Comparison of ENCODE assay signal across 11 cellular contexts in genomic region chr7:95476072-95476845, GRCh38. TPM values are rescaled to one million over a fixed set of nuclear protein-coding genes. Genes with fewer than 3 reads are reported as not detected.
DNase-seq lines count a peak whose midpoint lies in the region; ATAC-seq and TF ChIP-seq lines count a peak whose summit lies in the region.
"Had no signal": no experiment of that assay in that cellular context is flagged by ENCODE, and none has a peak within 500 bp of the region (broad histone marks: within the 10 kb centered on the region; RNA-seq: fewer than 3 reads in every experiment).

No MANE protein-coding gene starts in this region.

- H3K9me3 ChIP-seq in KOPT-K1 (ENCODE audit: insufficient read depth, low read length, poor library complexity, severe bottlenecking), result no peaks in the 10 kb centered on the region
- H3K9me3 ChIP-seq in OCI-LY3 (ENCODE audit: insufficient read depth, low read length), result no peaks in the 10 kb centered on the region
- H3K9me3 ChIP-seq in ectodermal cell (ENCODE audit: control insufficient read depth, low read length), result no peaks in the 10 kb centered on the region
- H3K9me3 ChIP-seq in neuron (ENCODE audit: low read length), result no peaks in the 10 kb centered on the region
- no peaks in the 10 kb centered on the region for H3K9me3 ChIP-seq in CD8-positive, alpha-beta T cell (ENCODE audit: low read length)
- H3K9me3 ChIP-seq: testis had no signal

- ATAC-seq in GM19397 (IDR thresholded peaks at IDR 0.05; ENCODE audit: unreplicated experiment), result no peak
- no peak for ATAC-seq in CD8-positive, alpha-beta T cell
- ATAC-seq: activated CD8-positive, alpha-beta T cell treated with anti-CD3 and anti-CD28 coated beads, Interleukin-2, amount 10 ng/mL, durations not matched to agents 7 days and 5 days had no signal

- peak overlapping the region; percentile 42; the same call in 1 of the 2 replicates for H3K4me2 ChIP-seq in OCI-LY3 (ENCODE audit: low read length)

- CTCF ChIA-PET in CD8-positive, alpha-beta T cell (lab: Charles Lee), result interaction anchor here (0.6 to 7.6 kb wide), 31 partner anchors 9 to 1550 kb away, joined by 3 to 88 read pairs (median 4); partner anchors contain the start of genes ASB4, PON2 and PON3

- peaks cover 2% of the 10 kb centered on the region for H3K4me1 Mint-ChIP-seq in CD8-positive, alpha-beta T cell (ENCODE audit: low read depth)

- peak overlapping the region; percentile 59 for H3K27ac ChIP-seq in KOPT-K1 (ENCODE audit: low read depth, low read length, poor library complexity, severe bottlenecking)
- H3K27ac ChIP-seq in OCI-LY3 (ENCODE audit: low read length), result no peak overlapping the region
- peak overlapping the region; percentile 18 for H3K27ac ChIP-seq in ectodermal cell (ENCODE audit: insufficient read depth, low read depth, low read length, poor library complexity, severe bottlenecking)
- H3K27ac ChIP-seq in CD8-positive, alpha-beta T cell (ENCODE audit: low read depth, low read length), result no peak overlapping the region
- H3K27ac ChIP-seq: testis had no signal

- H3K9ac ChIP-seq in OCI-LY3 (ENCODE audit: low read length), result no peak overlapping the region

- H3K27me3 ChIP-seq in OCI-LY3 (ENCODE audit: low read depth, low read length), result peaks cover 3% of the 10 kb centered on the region; the same call in 1 of the 2 replicates
- H3K27me3 ChIP-seq in ectodermal cell (ENCODE audit: control insufficient read depth, insufficient read depth, low read length, poor library complexity, severe bottlenecking), result no peaks in the 10 kb centered on the region
- no peaks in the 10 kb centered on the region for H3K27me3 ChIP-seq in neuron (ENCODE audit: insufficient read depth, low read length)
- no peaks in the 10 kb centered on the region for H3K27me3 ChIP-seq in CD8-positive, alpha-beta T cell (ENCODE audit: insufficient read depth, low read length)
- H3K27me3 ChIP-seq: testis had no signal

- no peak overlapping the region for H3K27ac Mint-ChIP-seq in CD8-positive, alpha-beta T cell
- H3K27ac Mint-ChIP-seq: activated CD8-positive, alpha-beta T cell treated with anti-CD3 and anti-CD28 coated beads, Interleukin-2, amount 10 ng/mL, durations not matched to agents 7 days and 5 days; activated naive CD4-positive, alpha-beta T cell treated with anti-CD3 and anti-CD28 coated beads for 36 hours had no signal

- H3K27me3 Mint-ChIP-seq in CD8-positive, alpha-beta T cell (ENCODE audit: low read depth), result no peaks in the 10 kb centered on the region

- no peaks in the 10 kb centered on the region for H3K36me3 Mint-ChIP-seq in CD8-positive, alpha-beta T cell

- POLR2A ChIA-PET in CD8-positive, alpha-beta T cell (lab: Charles Lee), result interaction anchor here (0.6 to 1.5 kb wide), 5 partner anchors 12 to 1026 kb away, joined by 3 to 4 read pairs (median 3); no protein-coding TSS in a partner anchor

- WGBS in ectodermal cell, 2 experiments, result 74 to 79% methylated on average over 7 of the region's 9 CpGs

- H3K4me1 ChIP-seq in OCI-LY3 (ENCODE audit: low read length) (peaks cover 9% of the 10 kb centered on the region), ectodermal cell (ENCODE audit: control insufficient read depth, insufficient read depth, low read length) (peaks cover 24% of the 10 kb centered on the region), neuron (ENCODE audit: insufficient read depth, low read length) (peaks cover 72% of the 10 kb centered on the region)
- H3K4me1 ChIP-seq in CD8-positive, alpha-beta T cell (ENCODE audit: insufficient read depth, low read length), result no peaks in the 10 kb centered on the region
- H3K4me1 ChIP-seq: testis had no signal

- no peak overlapping the region for H3K4me3 ChIP-seq in OCI-LY3 (ENCODE audit: low read length)
- H3K4me3 ChIP-seq in ectodermal cell (ENCODE audit: insufficient read depth, low read depth, low read length), result no peak overlapping the region
- H3K4me3 ChIP-seq in neuron (ENCODE audit: low read length), result no peak overlapping the region
- H3K4me3 ChIP-seq in CD8-positive, alpha-beta T cell (ENCODE audit: low read depth, low read length), result no peak overlapping the region
- H3K4me3 ChIP-seq: testis had no signal

- H2AFZ ChIP-seq in OCI-LY3 (ENCODE audit: low read depth, low read length) (peak overlapping the region; percentile 62), neuron (ENCODE audit: low read depth, low read length) (peak overlapping the region; percentile 24)

- intact Hi-C loops in CD8-positive, alpha-beta T cell (cut with DNase I, micrococcal nuclease), result no loop called here

- no peak for TF ChIP-seq CTCF in OCI-LY3 (IDR thresholded peaks at IDR 0.05; ENCODE audit: low read depth, low read length)
- no peak for TF ChIP-seq CTCF in CD8-positive, alpha-beta T cell (IDR thresholded peaks at IDR 0.05)

- no peaks in the 10 kb centered on the region for H3K9me3 Mint-ChIP-seq in CD8-positive, alpha-beta T cell
- H3K9me3 Mint-ChIP-seq: activated naive CD4-positive, alpha-beta T cell treated with anti-CD3 and anti-CD28 coated beads for 36 hours had no signal

- no peaks in the 10 kb centered on the region for H4K20me1 ChIP-seq in OCI-LY3 (ENCODE audit: insufficient read depth, low read length)

- no peaks in the 10 kb centered on the region for H3K79me2 ChIP-seq in OCI-LY3 (ENCODE audit: low read length)

- H3K36me3 ChIP-seq in KOPT-K1 (ENCODE audit: insufficient read depth, low read length) (no peaks in the 10 kb centered on the region), OCI-LY3 (replicated peaks; ENCODE audit: low read depth, low read length) (no peaks in the 10 kb centered on the region), ectodermal cell (ENCODE audit: control insufficient read depth, insufficient read depth, low read length) (no peaks in the 10 kb centered on the region), neuron (ENCODE audit: insufficient read depth, low read length) (no peaks in the 10 kb centered on the region)
- no peaks in the 10 kb centered on the region for H3K36me3 ChIP-seq in CD8-positive, alpha-beta T cell (ENCODE audit: insufficient read depth, low read length)

- DNase-seq in CD8-positive, alpha-beta T cell, result no peak
- DNase-seq in GM19240 (ENCODE audit: insufficient read length, low spot score), result no peak
- no peak for DNase-seq in activated T-cell treated with anti-CD3 and anti-CD28 coated beads, Interleukin-2, amount 50 U/mL, for 1 hour

- H3K4me3 Mint-ChIP-seq in CD8-positive, alpha-beta T cell, result no peak overlapping the region
- H3K4me3 Mint-ChIP-seq: activated CD8-positive, alpha-beta T cell treated with anti-CD3 and anti-CD28 coated beads, Interleukin-2, amount 10 ng/mL, durations not matched to agents 7 days and 5 days; activated naive CD4-positive, alpha-beta T cell treated with anti-CD3 and anti-CD28 coated beads for 36 hours had no signal

RNA-seq across cellular contexts. Expression of gene ASB4, which starts 9.5 kb away (rescaled TPM):
- polyA plus RNA-seq in ectodermal cell (2013, experiment 1 of 4), result not detected
- polyA plus RNA-seq in ectodermal cell (2013, experiment 2 of 4), result not detected
- polyA plus RNA-seq in ectodermal cell (2013, experiment 3 of 4), result not detected
- 0.04 TPM for polyA plus RNA-seq in ectodermal cell (2013, experiment 4 of 4)
- not detected for total RNA-seq in CD8-positive, alpha-beta T cell
- total RNA-seq: activated CD8-positive, alpha-beta T cell treated with anti-CD3 and anti-CD28 coated beads, Interleukin-2, amount 10 ng/mL, durations not matched to agents 7 days and 5 days; activated naive CD4-positive, alpha-beta T cell treated with anti-CD3 and anti-CD28 coated beads for 36 hours had no signal

RNA-seq across cellular contexts. Expression of gene PON2, which starts 41.4 kb away (rescaled TPM):
- polyA plus RNA-seq in ectodermal cell (2013, experiment 1 of 4), result 111 TPM
- 101 TPM for polyA plus RNA-seq in ectodermal cell (2013, experiment 2 of 4)
- 96.5 TPM for polyA plus RNA-seq in ectodermal cell (2013, experiment 3 of 4)
- polyA plus RNA-seq in ectodermal cell (2013, experiment 4 of 4), result 108 TPM
- total RNA-seq in CD8-positive, alpha-beta T cell, result 1 to 10 TPM; 8.0 to 9.3 TPM

Comparison
In these comparisons a context has a peak if more than half of its experiments do, and no peak if none do; other contexts are left out.
1. H3K27ac ChIP-seq: peak in KOPT-K1 (single experiment) and ectodermal cell (single experiment); none in OCI-LY3 (single experiment) and CD8-positive, alpha-beta T cell (single experiment).